18 cellular contexts compared by ENCODE assay signal in genomic region chr6:74369556-74369993, GRCh38.
A peak's percentile ranks its signal among the peaks of the same experiment; 100 is the strongest.
DNase-seq lines count a peak whose midpoint lies in the region; ATAC-seq and TF ChIP-seq lines count a peak whose summit lies in the region.
"Had no signal": no experiment of that assay in that cellular context is flagged by ENCODE, and none has a peak within 500 bp of the region (broad histone marks: within the 10 kb centered on the region; RNA-seq: fewer than 3 reads in every experiment).

No MANE protein-coding gene starts in this region.

- no peak overlapping the region for H3K4me3 Mint-ChIP-seq in WTC11
- H3K4me3 Mint-ChIP-seq: activated naive CD4-positive, alpha-beta T cell treated with anti-CD3 and anti-CD28 coated beads, Interleukin-2, amount 50 U/mL, for 24 hours; GM23338; nephron had no signal

- no peaks in the 10 kb centered on the region for H3K4me1 Mint-ChIP-seq in WTC11
- H3K4me1 Mint-ChIP-seq: activated naive CD4-positive, alpha-beta T cell treated with anti-CD3 and anti-CD28 coated beads, Interleukin-2, amount 50 U/mL, for 24 hours; GM23338; nephron had no signal

- TF ChIP-seq CTCF in AG04450 (IDR thresholded peaks at IDR 0.05; ENCODE audit: low read depth, low read length) = no peak
- no peak for TF ChIP-seq CTCF in cardiac fibroblast (IDR thresholded peaks at IDR 0.05; ENCODE audit: low read depth, low read length)
- TF ChIP-seq CTCF in WTC11 (IDR thresholded peaks at IDR 0.05) = no peak

- POLR2A ChIA-PET in AG04450 (lab: Yijun Ruan, JAX) = interaction anchor here (1.0 kb wide), 1 partner anchor 80 kb away, joined by 4 read pairs; no protein-coding TSS in a partner anchor
- POLR2A ChIA-PET in WTC11 (lab: Charles Lee) = no interaction called here

- H3K9me3 ChIP-seq in AG04450 (ENCODE audit: control insufficient read depth, insufficient read depth, low read length) = no peaks in the 10 kb centered on the region
- H3K9me3 ChIP-seq: tibial nerve had no signal

- H3K27ac ChIP-seq in AG04450 (ENCODE audit: low read depth, low read length) = no peak overlapping the region
- H3K27ac ChIP-seq: tibial nerve had no signal

- H3K9me3 Mint-ChIP-seq in WTC11 = 0 out of 2 replicates have a peak, but pooled peaks cover 4% of the 10 kb centered on the region
- H3K9me3 Mint-ChIP-seq: activated naive CD4-positive, alpha-beta T cell treated with anti-CD3 and anti-CD28 coated beads, Interleukin-2, amount 50 U/mL, for 24 hours; nephron had no signal

- peak; percentile 82 for DNase-seq in AG04450 (ENCODE audit: low read depth, low spot score)
- peak; percentile 66 for DNase-seq in LHCN-M2 (ENCODE audit: low read depth)
- DNase-seq in cardiac fibroblast (ENCODE audit: low read depth in 2 of 2) = peak; percentile 68 to 91
- DNase-seq in inferior parietal cortex (ENCODE audit: extremely low spot score) = peak; percentile 4
- DNase-seq in WTC11 (ENCODE audit: low spot score) = no peak
- DNase-seq in NCI-H345 (lab: John Stamatoyannopoulos, UW) = no peak
- DNase-seq in AG08395 (ENCODE audit: low spot score) = no peak
- DNase-seq: activated CD8-positive, alpha-beta memory T cell treated with anti-CD3 and anti-CD28 coated beads, Interleukin-2, amount 50 U/mL, for 48 hours; foreskin melanocyte; NCI-H774; retina; stimulated activated CD4-positive, alpha-beta T cell treated with anti-CD3 and anti-CD28 coated beads, Interleukin-2, amount 100 ng/mL, for 48 hours; T-helper 2 cell had no signal

- H3K27ac Mint-ChIP-seq in WTC11 = no peak overlapping the region
- H3K27ac Mint-ChIP-seq: activated naive CD4-positive, alpha-beta T cell treated with anti-CD3 and anti-CD28 coated beads, Interleukin-2, amount 50 U/mL, for 24 hours; GM23338; nephron had no signal

- H3K27me3 ChIP-seq in AG04450 (ENCODE audit: control insufficient read depth, insufficient read depth, low read length) = no peaks in the 10 kb centered on the region
- H3K27me3 ChIP-seq: tibial nerve had no signal

- H3K4me3 ChIP-seq in AG04450 (ENCODE audit: low read depth, low read length) (no peak overlapping the region), cardiac fibroblast (replicated peaks in 1 of 2; ENCODE audit: low read depth in 2 of 2, low read length in 2 of 2) (no peak overlapping the region)
- H3K4me3 ChIP-seq: GM23338, tibial nerve had no signal

- H3K27me3 Mint-ChIP-seq in WTC11 (ENCODE audit: low read depth) = no peaks in the 10 kb centered on the region; the same call in 1 of the 2 replicates
- H3K27me3 Mint-ChIP-seq: activated naive CD4-positive, alpha-beta T cell treated with anti-CD3 and anti-CD28 coated beads, Interleukin-2, amount 50 U/mL, for 24 hours had no signal

- CTCF ChIA-PET in AG04450 (lab: Charles Lee) (interaction anchor here (0.9 to 1.5 kb wide), 2 partner anchors 11 to 840 kb away, joined by 3 read pairs; no protein-coding TSS in a partner anchor), WTC11 (lab: Charles Lee) (no interaction called here)

- ATAC-seq in WTC11 (no peak), GM19324 (IDR thresholded peaks at IDR 0.05; ENCODE audit: low FRiP score, unreplicated experiment) (no peak)
- ATAC-seq: GM23338 had no signal

- no peaks in the 10 kb centered on the region for H3K36me3 Mint-ChIP-seq in WTC11
- H3K36me3 Mint-ChIP-seq: activated naive CD4-positive, alpha-beta T cell treated with anti-CD3 and anti-CD28 coated beads, Interleukin-2, amount 50 U/mL, for 24 hours had no signal

TF ChIP-seq in WTC11, 78 proteins besides CTCF, POLR2A, EP300 and RAD21:
- TF ChIP-seq ZNF512 (CRISPR knock-in tag; IDR thresholded peaks at IDR 0.05; ENCODE audit: borderline replicate concordance) (no peak), ZMAT4 (CRISPR knock-in tag; IDR thresholded peaks at IDR 0.05) (no peak), FOXK1 (CRISPR knock-in tag; IDR thresholded peaks at IDR 0.05) (no peak), ZNF263 (CRISPR knock-in tag; IDR thresholded peaks at IDR 0.05; ENCODE audit: low read depth) (no peak), FOXP4 (CRISPR knock-in tag; IDR thresholded peaks at IDR 0.05) (no peak), NR2C2 (CRISPR knock-in tag; IDR thresholded peaks at IDR 0.05) (no peak), MLX (CRISPR knock-in tag; IDR thresholded peaks at IDR 0.05) (no peak), GTF2I (CRISPR knock-in tag; conservative IDR thresholded peaks at IDR 0.05) (no peak), ZNF396 (CRISPR knock-in tag; IDR thresholded peaks at IDR 0.05; ENCODE audit: borderline replicate concordance) (no peak), SP1 (CRISPR knock-in tag; conservative IDR thresholded peaks at IDR 0.05) (no peak), AR (CRISPR knock-in tag; IDR thresholded peaks at IDR 0.05) (no peak), MXD4 (CRISPR knock-in tag; IDR thresholded peaks at IDR 0.05; ENCODE audit: borderline replicate concordance) (no peak), NFE2L1 (CRISPR knock-in tag; IDR thresholded peaks at IDR 0.05) (no peak), ZBTB43 (CRISPR knock-in tag; IDR thresholded peaks at IDR 0.05) (no peak)
TF ChIP-seq in WTC11: peak in this region for 0.

Comparison
In these comparisons a context has a peak if more than half of its experiments do, and no peak if none do; other contexts are left out.
1. DNase-seq: peak in AG04450 (single experiment), LHCN-M2 (single experiment), cardiac fibroblast (2 of 2) and inferior parietal cortex (single experiment); none in WTC11 (single experiment), NCI-H345 (single experiment) and AG08395 (single experiment).